Comparison of ENCODE assay signal across 18 cellular contexts in the genomic region with DNA sequence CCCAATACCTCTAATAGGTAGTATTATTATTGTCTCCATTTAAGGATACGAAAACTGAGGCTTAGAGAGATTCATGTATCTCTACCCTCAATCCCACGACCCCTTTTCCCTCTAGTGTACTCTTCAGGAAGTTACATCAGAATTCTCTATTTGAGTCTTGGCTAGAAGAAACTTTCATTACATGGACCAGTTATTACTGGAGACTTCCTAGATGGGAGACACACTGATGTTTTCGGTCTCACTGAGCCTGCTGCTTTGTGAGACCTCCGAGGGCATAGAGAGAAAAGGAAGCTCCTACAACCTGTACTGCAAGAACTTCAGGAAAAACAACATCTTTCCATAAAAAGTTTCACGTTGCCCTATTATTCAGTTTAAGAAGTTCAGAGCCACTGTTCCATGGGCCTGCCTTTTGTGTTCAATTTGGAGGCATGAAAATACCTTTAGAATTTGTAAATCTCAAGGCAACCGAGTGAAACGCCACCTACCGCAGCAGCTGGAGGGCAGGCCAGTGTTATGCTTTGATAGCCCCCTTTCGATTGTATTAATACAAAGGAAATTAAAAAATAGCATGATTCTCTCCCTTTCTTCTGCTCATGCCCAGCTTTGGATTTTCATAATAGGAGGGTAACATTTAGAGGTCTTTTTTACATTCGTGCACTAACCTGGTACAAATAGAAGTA.
DNase-seq lines count a peak whose midpoint lies in the region; ATAC-seq, FAIRE-seq and TF ChIP-seq lines count a peak whose summit lies in the region.
"Had no signal": no experiment of that assay in that cellular context is flagged by ENCODE, and none has a peak within 500 bp of the region (broad histone marks: within the 10 kb centered on the region; RNA-seq: fewer than 3 reads in every experiment).

No MANE protein-coding gene starts in this region.

- peak overlapping the region; percentile 65 to 94 (median 80) for H3K27ac Mint-ChIP-seq in naive B cell
- peak overlapping the region in 1 of 8 donors; percentile 9 for H3K27ac Mint-ChIP-seq in CD8-positive, alpha-beta memory T cell
- H3K27ac Mint-ChIP-seq: activated naive CD4-positive, alpha-beta T cell treated with anti-CD3 and anti-CD28 coated beads, Interleukin-2, amount 50 U/mL, for 72 hours had no signal

- peaks cover 55% of the 10 kb centered on the region for H3K4me1 ChIP-seq in ACC112 (ENCODE audit: control insufficient read depth, insufficient read depth, low read length, unreplicated experiment)
- H3K4me1 ChIP-seq in CD8-positive, alpha-beta memory T cell (ENCODE audit: insufficient read depth, low read length) = no peaks in the 10 kb centered on the region
- H3K4me1 ChIP-seq: colonic mucosa had no signal

- H3K9me3 ChIP-seq in CD8-positive, alpha-beta memory T cell (ENCODE audit: low read length) = no peaks in the 10 kb centered on the region
- H3K9me3 ChIP-seq: colonic mucosa, transverse colon had no signal

- H3K36me3 ChIP-seq in ACC112 (ENCODE audit: insufficient read depth, low read length) (no peaks in the 10 kb centered on the region), H7 (replicated peaks; ENCODE audit: control insufficient read depth, insufficient read depth, low read length) (no peaks in the 10 kb centered on the region)
- H3K36me3 ChIP-seq in CD8-positive, alpha-beta memory T cell (ENCODE audit: insufficient read depth, low read length) = no peaks in the 10 kb centered on the region
- H3K36me3 ChIP-seq: colonic mucosa, transverse colon had no signal

- in situ Hi-C loops in astrocyte of the spinal cord (cut with HindIII; ENCODE audit: low sequenced_read_pairs) = no loop called here

- TF ChIP-seq POLR2A in GM12892 (IDR thresholded peaks at IDR 0.05; ENCODE audit: low read depth, low read length) = no peak; the same call in 1 of the 2 replicates

- TF ChIP-seq CTCF in astrocyte of the spinal cord (IDR thresholded peaks at IDR 0.05; ENCODE audit: low read depth, low read length) = no peak

- DNase-seq in GM12892 (ENCODE audit: insufficient read length) (no peak), astrocyte of the spinal cord (ENCODE audit: low read depth, low spot score) (peak; percentile 16), naive B cell (no peak), SKM-1 (lab: John Stamatoyannopoulos, UW; ENCODE audit: unreplicated experiment) (no peak), H7 (no peak)
- DNase-seq in CD8-positive, alpha-beta memory T cell = no peak
- DNase-seq: activated CD4-positive, CD25-positive, alpha-beta regulatory T cell; activated CD8-positive, alpha-beta memory T cell treated with anti-CD3 and anti-CD28 coated beads, Interleukin-2, amount 50 U/mL, for 48 hours; colonic mucosa; DMS79; NCI-H1105; occipital lobe; stimulated activated CD4-positive, alpha-beta T cell treated with anti-CD3 and anti-CD28 coated beads, Interleukin-15, amount 100 ng/mL, for 24 hours; transverse colon had no signal

- peak; percentile 77 for FAIRE-seq in GM12892 (lab: Jason Lieb, UNC)

- CTCF ChIA-PET in CD8-positive, alpha-beta memory T cell (lab: Charles Lee) = no interaction called here

- ATAC-seq in naive B cell (ENCODE audit: low read depth in 2 of 2) = peak; percentile 29 to 45
- ATAC-seq in HG03442 (IDR thresholded peaks at IDR 0.05; ENCODE audit: unreplicated experiment) = no peak
- ATAC-seq: esophagus mucosa had no signal

- H3K4me3 ChIP-seq in ACC112 (ENCODE audit: low read depth, low read length) (no peak overlapping the region; the same call in 1 of the 2 replicates), astrocyte of the spinal cord (ENCODE audit: low read depth, low read length) (no peak overlapping the region), H7 (ENCODE audit: insufficient read depth, low read depth, low read length) (no peak overlapping the region)
- H3K4me3 ChIP-seq in CD8-positive, alpha-beta memory T cell (ENCODE audit: low read length) = no peak overlapping the region
- H3K4me3 ChIP-seq: colonic mucosa, transverse colon had no signal

- peak overlapping the region; percentile 83 for H3K27ac ChIP-seq in ACC112 (ENCODE audit: low read depth, low read length)
- H3K27ac ChIP-seq in CD8-positive, alpha-beta memory T cell (ENCODE audit: low read depth, low read length) = no peak overlapping the region
- H3K27ac ChIP-seq: colonic mucosa had no signal

- H3K4me3 Mint-ChIP-seq in naive B cell = peak overlapping the region in 5 of 8 donors; percentile 7 to 74 (median 54)
- no peak overlapping the region for H3K4me3 Mint-ChIP-seq in CD8-positive, alpha-beta memory T cell

- H3K27me3 Mint-ChIP-seq in naive B cell = no peaks in the 10 kb centered on the region
- peaks cover 2 to 16% of the 10 kb centered on the region in 2 donors for H3K27me3 Mint-ChIP-seq in CD8-positive, alpha-beta memory T cell

- peaks cover 71 to 96% (median 93%) of the 10 kb centered on the region in 3 donors for H3K4me1 Mint-ChIP-seq in naive B cell
- H3K4me1 Mint-ChIP-seq in CD8-positive, alpha-beta memory T cell = peaks cover 17 to 27% (median 24%) of the 10 kb centered on the region in 3 donors

- H3K27me3 ChIP-seq in ACC112 (ENCODE audit: insufficient read depth, low read length) = no peaks in the 10 kb centered on the region
- no peaks in the 10 kb centered on the region for H3K27me3 ChIP-seq in CD8-positive, alpha-beta memory T cell (ENCODE audit: insufficient read depth, low read length, poor library complexity, severe bottlenecking)
- H3K27me3 ChIP-seq in H7 (ENCODE audit: control insufficient read depth, insufficient read depth, low read length) = no peaks in the 10 kb centered on the region; the same call in 1 of the 2 replicates
- H3K27me3 ChIP-seq: colonic mucosa, transverse colon had no signal

- H3K9me3 Mint-ChIP-seq in naive B cell = no peaks in the 10 kb centered on the region
- H3K9me3 Mint-ChIP-seq in CD8-positive, alpha-beta memory T cell = no peaks in the 10 kb centered on the region

- H3K79me2 ChIP-seq in ACC112 (ENCODE audit: control insufficient read depth, insufficient read depth, low read length, unreplicated experiment) = peaks cover 32% of the 10 kb centered on the region

- POLR2A ChIA-PET in CD8-positive, alpha-beta memory T cell (lab: Charles Lee) = no interaction called here

- H2AFZ ChIP-seq in ACC112 (ENCODE audit: low read length, unreplicated experiment) = no peak overlapping the region

- H3K36me3 Mint-ChIP-seq in naive B cell = no peaks in the 10 kb centered on the region
- no peaks in the 10 kb centered on the region for H3K36me3 Mint-ChIP-seq in CD8-positive, alpha-beta memory T cell

Comparison
In these comparisons a context has a peak if more than half of its experiments do, and no peak if none do; other contexts are left out.
1. H3K4me3 Mint-ChIP-seq: peak in naive B cell (5 of 8); none in CD8-positive, alpha-beta memory T cell (0 of 7).